Comparison of ENCODE assay signal across 15 cellular contexts in the genomic region with DNA sequence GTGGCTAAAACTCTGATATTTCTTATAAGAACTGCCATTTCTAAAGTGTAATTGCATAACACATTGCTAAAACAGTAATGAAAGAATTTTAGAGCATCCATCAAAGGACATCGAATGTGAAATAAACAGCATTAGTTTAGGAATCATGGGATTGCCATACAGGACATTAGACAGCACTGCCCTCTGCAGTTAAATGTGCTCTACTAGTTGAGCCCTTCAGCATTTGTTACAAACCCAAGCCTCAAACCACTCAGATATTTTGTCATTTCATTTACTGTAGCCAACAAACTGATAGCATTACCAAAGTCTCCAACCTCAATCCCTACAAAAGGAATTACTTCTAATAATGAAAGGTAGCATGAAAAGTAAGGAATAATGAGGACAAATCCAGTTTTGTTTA.
DNase-seq lines count a peak whose midpoint lies in the region; ATAC-seq, FAIRE-seq and TF ChIP-seq lines count a peak whose summit lies in the region.
"Had no signal": no experiment of that assay in that cellular context is flagged by ENCODE, and none has a peak within 500 bp of the region (broad histone marks: within the 10 kb centered on the region; RNA-seq: fewer than 3 reads in every experiment).

No MANE protein-coding gene starts in this region.

- no peak for FAIRE-seq in HepG2 (lab: Jason Lieb, UNC)
- FAIRE-seq: bronchial epithelial cell had no signal

- no peak overlapping the region for H2AFZ ChIP-seq in HepG2 (ENCODE audit: low read length)

- TF ChIP-seq POLR2A in HepG2 (IDR thresholded peaks at IDR 0.05; ENCODE audit: insufficient read depth in 1 of 2, low read depth in 2 of 2, low read length in 2 of 2) (no peak), uterus (IDR thresholded peaks at IDR 0.05) (no peak)

- POLR2A ChIA-PET in HepG2 (lab: Yijun Ruan, JAX), result no interaction called here

- H3K27ac ChIP-seq in C4-2B (no peak overlapping the region), RWPE2 (ENCODE audit: poor library complexity, severe bottlenecking) (no peak overlapping the region), HepG2 (ENCODE audit: extremely low read length, insufficient read depth, low read length) (no peak overlapping the region), uterus (no peak overlapping the region)
- H3K27ac ChIP-seq: epithelial cell of prostate had no signal

- CTCF ChIA-PET in HepG2 (lab: Yijun Ruan, JAX; ENCODE audit: low intra/inter-chr PET ratio, low total read pairs), result no interaction called here

- H3K79me2 ChIP-seq in HepG2 (ENCODE audit: insufficient read depth, low read length), result no peaks in the 10 kb centered on the region

- ATAC-seq in RWPE2 (ENCODE audit: low read depth) (0 out of 3 replicates have a peak, but pooled peaks have one; percentile 55), HepG2 (no peak), HG02763 (IDR thresholded peaks at IDR 0.05; ENCODE audit: unreplicated experiment) (no peak)

- H3K9ac ChIP-seq in HepG2 (ENCODE audit: insufficient read depth, low read depth, low read length), result no peak overlapping the region

- H3K4me1 ChIP-seq in RWPE2 (ENCODE audit: insufficient read depth, poor library complexity, severe bottlenecking) (no peaks in the 10 kb centered on the region), HepG2 (ENCODE audit: insufficient read depth, low read length) (no peaks in the 10 kb centered on the region), uterus (no peaks in the 10 kb centered on the region)
- H3K4me1 ChIP-seq: HAP-1 had no signal

- H4K20me1 ChIP-seq in HepG2 (ENCODE audit: insufficient read depth, low read length), result no peaks in the 10 kb centered on the region

- 13% methylated on average over 1 of the region's 1 CpG for WGBS in HepG2 (ENCODE audit: low lambda C conversion rate)

- H3K4me2 ChIP-seq in HepG2 (ENCODE audit: low read depth, low read length), result no peak overlapping the region

- peak; percentile 54 for DNase-seq in HT-29 (ENCODE audit: low spot score)
- no peak for DNase-seq in RWPE2 (ENCODE audit: low spot score)
- DNase-seq in HepG2 (ENCODE audit: low spot score), result no peak
- DNase-seq in C1 segment of cervical spinal cord (lab: John Stamatoyannopoulos, UW), result no peak
- no peak for DNase-seq in uterus
- no peak for DNase-seq in hypothalamus (lab: John Stamatoyannopoulos, UW)
- DNase-seq: activated CD4-positive, alpha-beta T cell treated with anti-CD3 and anti-CD28 coated beads for 48 hours; activated gamma-delta T cell; CD4-positive, CD25-positive, alpha-beta regulatory T cell; naive B cell had no signal

- peaks cover 18% of the 10 kb centered on the region for H3K27me3 ChIP-seq in RWPE2 (ENCODE audit: insufficient read depth, poor library complexity, severe bottlenecking)
- H3K27me3 ChIP-seq in HepG2 (ENCODE audit: control insufficient read depth in 1 of 2, insufficient read depth in 2 of 2, low read length in 2 of 2), result no peaks in the 10 kb centered on the region; a peak in 1 of 5 replicates
- no peaks in the 10 kb centered on the region for H3K27me3 ChIP-seq in uterus

- TF ChIP-seq CTCF in C4-2B (conservative IDR thresholded peaks at IDR 0.05) (peak; percentile 33), RWPE2 (IDR thresholded peaks at IDR 0.05; ENCODE audit: poor library complexity, severe bottlenecking) (peak; percentile 48), HepG2 (CRISPR knock-in tag; IDR thresholded peaks at IDR 0.05) (no peak), uterus (IDR thresholded peaks at IDR 0.05) (no peak)

- no TSS peak for BruUV-seq in HepG2 (replicated peaks; lab: Mats Ljungman, UMichigan)

- intact Hi-C loops in HepG2 (cut with micrococcal nuclease; ENCODE audit: unreplicated experiment) (no loop called here), uterus (cut with DNase I; ENCODE audit: low total_unique reads) (no loop called here)

- H3K4me3 ChIP-seq in RWPE2 (ENCODE audit: severe bottlenecking) (no peak overlapping the region), HepG2 (replicated peaks in 1 of 3; ENCODE audit: insufficient read depth in 1 of 3, low read depth in 2 of 3, low read length in 3 of 3) (no peak overlapping the region), uterus (no peak overlapping the region)
- H3K4me3 ChIP-seq: HAP-1 had no signal

- H3K9me3 ChIP-seq in RWPE2 (ENCODE audit: severe bottlenecking) (no peaks in the 10 kb centered on the region), HepG2 (ENCODE audit: low read length) (no peaks in the 10 kb centered on the region), uterus (no peaks in the 10 kb centered on the region)
- H3K9me3 ChIP-seq: HAP-1 had no signal

- TF ChIP-seq EP300 in HepG2 (IDR thresholded peaks at IDR 0.05; ENCODE audit: low read depth in 2 of 2, low read length in 2 of 2) (no peak), HepG2 (CRISPR knock-in tag; IDR thresholded peaks at IDR 0.05; ENCODE audit: borderline replicate concordance) (no peak)

- no peaks in the 10 kb centered on the region for H3K36me3 ChIP-seq in RWPE2 (ENCODE audit: low read depth)
- no peaks in the 10 kb centered on the region for H3K36me3 ChIP-seq in HepG2 (replicated peaks in 1 of 2; ENCODE audit: control insufficient read depth in 1 of 2, insufficient read depth in 2 of 2, low read length in 2 of 2)
- H3K36me3 ChIP-seq in uterus, result no peaks in the 10 kb centered on the region
- H3K36me3 ChIP-seq: HAP-1 had no signal

- in situ Hi-C loops in HepG2 (cut with HindIII; ENCODE audit: extremely low pct_ligation_motif_present, low pct_unique_long_range_greater_than_20kb), result no loop called here

- no peak for TF ChIP-seq RAD21 in HepG2 (CRISPR knock-in tag; IDR thresholded peaks at IDR 0.05)

TF ChIP-seq in HepG2, 621 proteins besides CTCF, POLR2A, EP300 and RAD21:
- TF ChIP-seq STAG1 (CRISPR knock-in tag; IDR thresholded peaks at IDR 0.05), result peak; percentile 27; the same call in 1 of the 2 replicates
- TF ChIP-seq, protein P1, sequence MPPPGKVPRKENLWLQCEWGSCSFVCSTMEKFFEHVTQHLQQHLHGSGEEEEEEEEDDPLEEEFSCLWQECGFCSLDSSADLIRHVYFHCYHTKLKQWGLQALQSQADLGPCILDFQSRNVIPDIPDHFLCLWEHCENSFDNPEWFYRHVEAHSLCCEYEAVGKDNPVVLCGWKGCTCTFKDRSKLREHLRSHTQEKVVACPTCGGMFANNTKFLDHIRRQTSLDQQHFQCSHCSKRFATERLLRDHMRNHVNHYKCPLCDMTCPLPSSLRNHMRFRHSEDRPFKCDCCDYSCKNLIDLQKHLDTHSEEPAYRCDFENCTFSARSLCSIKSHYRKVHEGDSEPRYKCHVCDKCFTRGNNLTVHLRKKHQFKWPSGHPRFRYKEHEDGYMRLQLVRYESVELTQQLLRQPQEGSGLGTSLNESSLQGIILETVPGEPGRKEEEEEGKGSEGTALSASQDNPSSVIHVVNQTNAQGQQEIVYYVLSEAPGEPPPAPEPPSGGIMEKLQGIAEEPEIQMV (CRISPR knock-in tag; IDR thresholded peaks at IDR 0.05; ENCODE audit: low read depth), result no peak

Comparison
In these comparisons a context has a peak if more than half of its experiments do, and no peak if none do; other contexts are left out.
1. CTCF ChIP-seq: peak in C4-2B (single experiment) and RWPE2 (single experiment); none in HepG2 (single experiment) and uterus (0 of 4).